24 cellular contexts compared by ENCODE assay signal in the genomic region with DNA sequence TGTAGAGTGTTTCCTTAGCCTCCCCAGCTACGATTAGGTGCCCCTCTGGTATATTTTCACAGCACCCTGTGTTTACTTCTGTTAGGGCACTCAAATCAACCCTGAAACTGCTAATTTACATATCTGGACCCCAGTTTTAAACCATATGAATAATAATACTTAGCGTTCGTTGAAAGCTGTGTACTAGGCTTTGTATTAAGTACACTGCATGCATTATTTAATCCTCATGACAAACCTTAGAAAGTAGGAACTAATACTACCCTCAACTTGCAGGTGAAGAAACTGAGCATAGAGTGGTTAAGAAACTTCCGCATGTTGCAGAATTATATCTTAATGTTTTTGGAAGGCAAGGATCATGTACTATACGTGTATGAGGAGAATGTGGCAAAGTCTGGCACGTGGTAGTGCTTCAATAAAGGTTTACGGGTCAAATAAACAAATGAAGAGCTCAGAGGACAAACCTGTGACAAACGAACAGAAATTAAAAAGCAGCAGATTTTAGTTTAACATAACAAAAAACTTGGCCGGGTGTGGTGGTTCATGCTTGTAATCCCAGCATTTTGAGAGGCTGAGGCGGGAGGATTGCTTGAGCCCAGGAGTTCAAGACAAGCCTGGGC.
"Had no signal": no experiment of that assay in that cellular context is flagged by ENCODE, and none has a peak within 500 bp of the region (broad histone marks: within the 10 kb centered on the region; RNA-seq: fewer than 3 reads in every experiment).

No MANE protein-coding gene starts in this region.

- H3K9me3 ChIP-seq: gastrocnemius medialis, left ventricle myocardium inferior, lower lobe of right lung, mucosa of descending colon, prostate gland, right atrium auricular region, sigmoid colon, testis, tibial artery had no signal

- H3K4me1 ChIP-seq: lower lobe of right lung, prostate gland, testis, tibial artery had no signal

- ATAC-seq: esophagus mucosa; gastrocnemius medialis; lower lobe of right lung; mucosa of descending colon; natural killer cell treated with Interleukin-12 subunit alpha and Interleukin-12 subunit beta and Interleukin-15 and Interleukin-18, amount 100 ng/mL, for 72 hours; stimulated activated effector memory CD8-positive, alpha-beta T cell treated with anti-CD3 and anti-CD28 coated beads, Interleukin-12 subunit alpha, Interleukin-12 subunit beta, amount 100 ng/mL, for 72 hours; stimulated activated naive CD8-positive, alpha-beta T cell treated with anti-CD3 and anti-CD28 coated beads, Interleukin-15, Interleukin-2, amounts not matched to agents 100 U/mL and 50 U/mL, for 24 hours had no signal

- H3K27me3 ChIP-seq: gastrocnemius medialis, neural progenitor cell, right atrium auricular region, sigmoid colon, testis, tibial artery had no signal

- H3K36me3 ChIP-seq: gastrocnemius medialis, left ventricle myocardium inferior, lower lobe of right lung, neural progenitor cell, prostate gland, right atrium auricular region, sigmoid colon, tibial artery had no signal

- DNase-seq: cortex of kidney; foreskin fibroblast; gastrocnemius medialis; head of caudate nucleus; kidney; left ventricle myocardium inferior; lower lobe of right lung; mucosa of descending colon; naive B cell; nucleus accumbens; sigmoid colon; stimulated activated CD4-positive, alpha-beta T cell treated with anti-CD3 and anti-CD28 coated beads, Interleukin-2, amount 100 ng/mL, for 24 hours; stimulated activated CD4-positive, alpha-beta T cell treated with anti-CD3 and anti-CD28 coated beads, Interleukin-4, amount 100 ng/mL, for 24 hours; stimulated activated naive CD8-positive, alpha-beta T cell treated with anti-CD3 and anti-CD28 coated beads, Interleukin-15, Interleukin-2, amounts not matched to agents 100 U/mL and 50 U/mL, for 24 hours; substantia nigra; testis; tibial artery had no signal

- H3K4me3 ChIP-seq: gastrocnemius medialis, left ventricle myocardium inferior, lower lobe of right lung, mucosa of descending colon, neural progenitor cell, prostate gland, right atrium auricular region, sigmoid colon, testis, tibial artery had no signal

- H3K27ac ChIP-seq: epithelial cell of prostate, gastrocnemius medialis, left ventricle myocardium inferior, lower lobe of right lung, neural progenitor cell, prostate gland, right atrium auricular region, sigmoid colon, testis, tibial artery had no signal
